In genomic region chr14:62053188-62053587, GRCh38 we compare ENCODE assay signal across 1 cellular context.
TF ChIP-seq lines count a peak whose summit lies in the region.

No MANE protein-coding gene starts in this region.

TF ChIP-seq in GM12878, 131 proteins besides CTCF, POLR2A, EP300 and RAD21 (continued from another document):
- TF ChIP-seq ZBTB11 (CRISPR knock-in tag; IDR thresholded peaks at IDR 0.05) (no peak), EGR1 (IDR thresholded peaks at IDR 0.05; ENCODE audit: borderline replicate concordance in 1 of 2, low read depth in 2 of 2, low read length in 2 of 2) (no peak), ATF3 (IDR thresholded peaks at IDR 0.05; ENCODE audit: borderline replicate concordance, extremely low read depth, low read depth, low read length) (no peak), MXI1 (IDR thresholded peaks at IDR 0.05; ENCODE audit: low read depth, low read length) (no peak), RBBP5 (conservative IDR thresholded peaks at IDR 0.05) (no peak), ATF7 (IDR thresholded peaks at IDR 0.05; ENCODE audit: low read depth) (peak; percentile 57), GATAD2B (conservative IDR thresholded peaks at IDR 0.05; ENCODE audit: low read depth) (no peak), FOXK2 (IDR thresholded peaks at IDR 0.05) (no peak), RUNX3 (IDR thresholded peaks at IDR 0.05; ENCODE audit: low read length) (peak; percentile 55), PAX8 (IDR thresholded peaks at IDR 0.05) (no peak), ESRRA (IDR thresholded peaks at IDR 0.05; ENCODE audit: low read length) (no peak), NFIC (IDR thresholded peaks at IDR 0.05; ENCODE audit: low read depth, low read length) (peak; percentile 46; the same call in 1 of the 2 replicates), SREBF2 (IDR thresholded peaks at IDR 0.05; ENCODE audit: low read length) (no peak), ATF2 (IDR thresholded peaks at IDR 0.05; ENCODE audit: low read length) (no peak), SMAD1 (IDR thresholded peaks at IDR 0.05; ENCODE audit: low read depth, partially characterized antibody) (no peak), NRF1 (conservative IDR thresholded peaks at IDR 0.05; ENCODE audit: low read depth, low read length) (no peak), IKZF2 (IDR thresholded peaks at IDR 0.05) (peak; percentile 38 to 39; a peak in 2 of 4 replicates), ZNF622 (IDR thresholded peaks at IDR 0.05) (no peak), JUNB (IDR thresholded peaks at IDR 0.05) (peak; percentile 70), MTA3 (IDR thresholded peaks at IDR 0.05; ENCODE audit: borderline replicate concordance, low read length) (no peak), SIN3A (IDR thresholded peaks at IDR 0.05; ENCODE audit: low read depth, low read length) (no peak), ZNF274 (IDR thresholded peaks at IDR 0.05; ENCODE audit: insufficient read depth, insufficient read length) (no peak), HDGF (IDR thresholded peaks at IDR 0.05) (no peak), TARDBP (IDR thresholded peaks at IDR 0.05; ENCODE audit: borderline replicate concordance) (no peak), GABPA (IDR thresholded peaks at IDR 0.05; ENCODE audit: low read depth) (peak; percentile 30; the same call in 1 of the 2 replicates), ZSCAN29 (IDR thresholded peaks at IDR 0.05) (no peak), EZH2 (IDR thresholded peaks at IDR 0.05; ENCODE audit: borderline replicate concordance, control insufficient read depth, low read depth, low read length) (no peak), ZBTB33 (IDR thresholded peaks at IDR 0.05) (no peak), BACH1 (IDR thresholded peaks at IDR 0.05; ENCODE audit: borderline replicate concordance) (no peak), FOS (IDR thresholded peaks at IDR 0.05; ENCODE audit: borderline replicate concordance, extremely low read depth, insufficient read length) (no peak), MAX (IDR thresholded peaks at IDR 0.05; ENCODE audit: low read depth, low read length) (no peak), SKIL (IDR thresholded peaks at IDR 0.05; ENCODE audit: low read depth, poor library complexity, severe bottlenecking) (no peak), TCF3 (IDR thresholded peaks at IDR 0.05; ENCODE audit: borderline replicate concordance, insufficient read depth, low read depth, low read length) (no peak), CREM (IDR thresholded peaks at IDR 0.05; ENCODE audit: low read depth) (peak; percentile 45; the same call in 1 of the 2 replicates), STAT3 (IDR thresholded peaks at IDR 0.05; ENCODE audit: low read depth, low read length) (no peak), HDAC6 (IDR thresholded peaks at IDR 0.05; ENCODE audit: unreplicated experiment) (no peak), MEF2A (IDR thresholded peaks at IDR 0.05; ENCODE audit: insufficient read depth, low read depth, low read length) (no peak), EED (IDR thresholded peaks at IDR 0.05; ENCODE audit: low read depth) (peak; percentile 49; the same call in 1 of the 2 replicates), ZNF384 (IDR thresholded peaks at IDR 0.05; ENCODE audit: borderline replicate concordance, low read depth, low read length) (no peak), PRDM15 (CRISPR knock-in tag; IDR thresholded peaks at IDR 0.05) (no peak), CHD1 (IDR thresholded peaks at IDR 0.05; ENCODE audit: low read depth, low read length) (no peak), RFX5 (IDR thresholded peaks at IDR 0.05; ENCODE audit: low read depth, low read length) (no peak), TBL1XR1 (IDR thresholded peaks at IDR 0.05; ENCODE audit: low read depth, low read length) (no peak), IRF4 (IDR thresholded peaks at IDR 0.05; ENCODE audit: low read depth, low read length) (no peak), TAF1 (IDR thresholded peaks at IDR 0.05; ENCODE audit: borderline replicate concordance, low read depth, low read length) (no peak), ZBTB40 (IDR thresholded peaks at IDR 0.05; ENCODE audit: borderline replicate concordance) (no peak)
TF ChIP-seq in GM12878: peak in this region for 9.
